In the genomic region with DNA sequence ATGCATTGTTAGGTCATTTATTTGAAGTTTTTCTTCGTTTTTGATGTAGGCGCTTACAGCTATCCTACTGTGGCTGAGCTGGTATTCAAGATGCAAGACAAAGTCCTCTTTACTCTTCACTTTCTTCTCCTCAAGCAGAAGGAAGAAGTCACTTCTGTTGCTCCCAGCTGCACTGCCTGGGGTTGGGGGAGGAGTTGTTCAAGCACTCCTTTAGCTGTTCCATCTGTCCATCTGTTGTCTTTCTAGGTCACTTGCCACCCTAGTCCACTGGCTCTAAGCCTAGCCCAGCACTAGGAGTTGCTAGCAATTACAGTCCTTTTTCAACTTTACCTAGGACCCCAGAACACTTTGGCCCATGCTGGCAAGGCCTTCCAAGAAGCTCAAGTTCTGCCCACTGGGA, we compare ENCODE assay signal across 23 cellular contexts.
A peak's percentile ranks its signal among the peaks of the same experiment; 100 is the strongest.
DNase-seq lines count a peak whose midpoint lies in the region; ATAC-seq, FAIRE-seq and TF ChIP-seq lines count a peak whose summit lies in the region.
"Had no signal": no experiment of that assay in that cellular context is flagged by ENCODE, and none has a peak within 500 bp of the region (broad histone marks: within the 10 kb centered on the region; RNA-seq: fewer than 3 reads in every experiment).

No MANE protein-coding gene starts in this region.

- no peak overlapping the region for H2BK20ac ChIP-seq in H1 (ENCODE audit: low read length)

- H3K79me1 ChIP-seq in H1 (ENCODE audit: low read depth, low read length), result no peaks in the 10 kb centered on the region

- H3K9me3 Mint-ChIP-seq in chondrocyte (ENCODE audit: low read depth), result peaks cover 6% of the 10 kb centered on the region

- no peak overlapping the region for H3K14ac ChIP-seq in H1 (ENCODE audit: insufficient read length)

- H3K9me2 ChIP-seq in MM.1S (replicated peaks; ENCODE audit: insufficient read depth, low read length), result no peaks in the 10 kb centered on the region

- H4K91ac ChIP-seq in H1 (replicated peaks; ENCODE audit: insufficient read length, low read length), result no peak overlapping the region

- peaks cover 28% of the 10 kb centered on the region for H3K4me1 ChIP-seq in MM.1S (ENCODE audit: low read length)
- H3K4me1 ChIP-seq in H1 (replicated peaks in 1 of 4; ENCODE audit: control insufficient read depth in 3 of 4, insufficient read depth in 4 of 4, low read length in 3 of 4), result no peaks in the 10 kb centered on the region
- no peaks in the 10 kb centered on the region for H3K4me1 ChIP-seq in lower lobe of right lung
- H3K4me1 ChIP-seq in pancreas, result no peaks in the 10 kb centered on the region
- H3K4me1 ChIP-seq: A549, SJSA1 had no signal

- H4K20me1 ChIP-seq in MM.1S (ENCODE audit: insufficient read depth, low read length) (no peaks in the 10 kb centered on the region), H1 (replicated peaks in 1 of 2; ENCODE audit: control insufficient read depth in 1 of 2, insufficient read depth in 2 of 2, low read length in 2 of 2) (no peaks in the 10 kb centered on the region)

- no peak overlapping the region for H3K4ac ChIP-seq in H1 (replicated peaks; ENCODE audit: insufficient read length, low read depth, low read length)

- DNase-seq in MM.1S (peak; percentile 25), H1 (ENCODE audit: low read depth in 1 of 2, low spot score in 2 of 2) (no peak), lower lobe of right lung (no peak), pancreas (no peak), SHP77 treated with DMSO at 0.1 percent for 48 hours (lab: John Stamatoyannopoulos, UW) (no peak), chondrocyte (ENCODE audit: low spot score) (no peak)
- DNase-seq: EL, GF-D8, NCI-H1092 treated with DMSO at 0.1 percent for 48 hours, NCI-H146, NCI-H2029 treated with DMSO at 0.1 percent for 48 hours, NCI-H446, NCI-H748 treated with DMSO at 0.1 percent for 48 hours, OCI-M1 had no signal

- ATAC-seq in GM18511 (IDR thresholded peaks at IDR 0.05; ENCODE audit: unreplicated experiment), result peak; percentile 6
- ATAC-seq in GM19463 (IDR thresholded peaks at IDR 0.05; ENCODE audit: unreplicated experiment), result peak; percentile 6
- ATAC-seq in lower lobe of right lung, result no peak
- ATAC-seq in pancreas, result no peak
- ATAC-seq: A549, K562 had no signal

- H2AFZ ChIP-seq in MM.1S (ENCODE audit: low read length) (peak overlapping the region; percentile 22), H1 (ENCODE audit: low read length) (peak overlapping the region; percentile 73)

- CTCF ChIA-PET in H1 (lab: Charles Lee; ENCODE audit: partially characterized antibody), result interaction anchor here (0.7 kb wide), 1 partner anchor 83 kb away, joined by 3 read pairs; no protein-coding TSS in a partner anchor

- TF ChIP-seq CTCF in MM.1S (IDR thresholded peaks at IDR 0.05; ENCODE audit: low read length), result no peak
- TF ChIP-seq CTCF in H1 (IDR thresholded peaks at IDR 0.05; ENCODE audit: control extremely low read depth in 1 of 3, insufficient read depth in 1 of 3, low read depth in 1 of 3, low read length in 3 of 3), result no peak
- no peak for TF ChIP-seq CTCF in lower lobe of right lung (IDR thresholded peaks at IDR 0.05)
- TF ChIP-seq CTCF in pancreas (IDR thresholded peaks at IDR 0.05), result no peak
- no peak for TF ChIP-seq CTCF in chondrocyte (IDR thresholded peaks at IDR 0.05)

- TF ChIP-seq RAD21 in H1 (IDR thresholded peaks at IDR 0.05 in 1 of 2, conservative IDR thresholded peaks at IDR 0.05 in 1 of 2; ENCODE audit: low read depth in 2 of 2, low read length in 2 of 2), result no peak

- no peak overlapping the region for H2AK5ac ChIP-seq in H1 (ENCODE audit: low read depth, low read length)

- H2BK12ac ChIP-seq in H1 (ENCODE audit: low read depth, low read length), result no peak overlapping the region

- peaks cover 19% of the 10 kb centered on the region for H3F3A ChIP-seq in MM.1S (ENCODE audit: insufficient read depth, low read length)

- no peaks in the 10 kb centered on the region for H3K27me3 Mint-ChIP-seq in chondrocyte (ENCODE audit: low read depth)

- H3K23ac ChIP-seq in H1 (ENCODE audit: insufficient read length), result no peak overlapping the region

- peaks cover under 1% of the 10 kb centered on the region for H3K4me1 Mint-ChIP-seq in chondrocyte (ENCODE audit: low read depth)
- H3K4me1 Mint-ChIP-seq: B cell had no signal

- H3K18ac ChIP-seq in H1 (ENCODE audit: extremely low read depth, low read length), result no peak overlapping the region

- H2BK15ac ChIP-seq in H1 (ENCODE audit: low read length), result no peak overlapping the region

- no peak overlapping the region for H3K27ac Mint-ChIP-seq in chondrocyte (ENCODE audit: unreplicated experiment)
- H3K27ac Mint-ChIP-seq: B cell, CD14-positive monocyte had no signal

- no peak overlapping the region for H2BK5ac ChIP-seq in H1 (ENCODE audit: low read depth, low read length)

- H3K79me2 ChIP-seq in MM.1S (ENCODE audit: low read length) (no peaks in the 10 kb centered on the region), H1 (ENCODE audit: control insufficient read depth in 1 of 2, insufficient read depth in 2 of 2, low read length in 2 of 2) (no peaks in the 10 kb centered on the region)

- H3K9me3 ChIP-seq in MM.1S (replicated peaks; ENCODE audit: insufficient read depth, low read length), result no peaks in the 10 kb centered on the region
- no peaks in the 10 kb centered on the region for H3K9me3 ChIP-seq in H1 (ENCODE audit: insufficient read depth in 2 of 2, low read depth in 1 of 2, low read length in 1 of 2)
- no peaks in the 10 kb centered on the region for H3K9me3 ChIP-seq in lower lobe of right lung
- no peaks in the 10 kb centered on the region for H3K9me3 ChIP-seq in pancreas
- H3K9me3 ChIP-seq: A549, SJSA1 had no signal

- H3K27me3 ChIP-seq in MM.1S (replicated peaks; ENCODE audit: insufficient read depth, low read length) (no peaks in the 10 kb centered on the region), H1 (replicated peaks in 1 of 4; ENCODE audit: control insufficient read depth in 3 of 4, extremely low read depth in 1 of 4, insufficient read depth in 3 of 4, low read length in 3 of 4) (no peaks in the 10 kb centered on the region), lower lobe of right lung (ENCODE audit: low read depth) (no peaks in the 10 kb centered on the region), pancreas (no peaks in the 10 kb centered on the region)
- H3K27me3 ChIP-seq: SJSA1 had no signal

- no peak for TF ChIP-seq EP300 in H1 (IDR thresholded peaks at IDR 0.05; ENCODE audit: borderline replicate concordance in 1 of 2, low read depth in 2 of 2, low read length in 2 of 2)

- no peak overlapping the region for H3K4me3 Mint-ChIP-seq in chondrocyte (ENCODE audit: unreplicated experiment)
- H3K4me3 Mint-ChIP-seq: B cell, CD14-positive monocyte had no signal

- no peak overlapping the region for H2BK120ac ChIP-seq in H1 (replicated peaks; ENCODE audit: low read depth, low read length)

- H3K36me3 Mint-ChIP-seq in chondrocyte (ENCODE audit: low read depth), result no peaks in the 10 kb centered on the region
- H3K36me3 Mint-ChIP-seq: CD14-positive monocyte had no signal

- no peak overlapping the region for H4K5ac ChIP-seq in H1 (ENCODE audit: insufficient read length, low read depth, low read length)

- H3K9ac ChIP-seq in MM.1S (ENCODE audit: low read length), result peak overlapping the region; percentile 8; the same call in 1 of the 2 replicates
- H3K9ac ChIP-seq in H1 (replicated peaks in 1 of 4; ENCODE audit: extremely low read depth in 1 of 4, low read depth in 3 of 4, low read length in 3 of 4), result no peak overlapping the region

- POLR2A ChIA-PET in H1 (lab: Charles Lee; ENCODE audit: partially characterized antibody), result no interaction called here

- no peak overlapping the region for H3K4me3 ChIP-seq in MM.1S (ENCODE audit: low read length)
- no peak overlapping the region for H3K4me3 ChIP-seq in H1 (ENCODE audit: extremely low read depth in 1 of 4, insufficient read depth in 2 of 4, low read depth in 3 of 4, low read length in 4 of 4)
- no peak overlapping the region for H3K4me3 ChIP-seq in lower lobe of right lung
- H3K4me3 ChIP-seq in pancreas, result no peak overlapping the region
- H3K4me3 ChIP-seq: A549, K562, SJSA1 had no signal

- TF ChIP-seq POLR2A in H1 (IDR thresholded peaks at IDR 0.05; ENCODE audit: control extremely low read depth in 1 of 2, low read depth in 2 of 2, low read length in 2 of 2), result no peak

- H3K36me3 ChIP-seq in MM.1S (replicated peaks; ENCODE audit: insufficient read depth, low read length), result no peaks in the 10 kb centered on the region
- no peaks in the 10 kb centered on the region for H3K36me3 ChIP-seq in H1 (ENCODE audit: control insufficient read depth in 2 of 4, insufficient read depth in 4 of 4, low read length in 3 of 4)
- no peaks in the 10 kb centered on the region for H3K36me3 ChIP-seq in lower lobe of right lung
- H3K36me3 ChIP-seq in pancreas, result no peaks in the 10 kb centered on the region
- H3K36me3 ChIP-seq: SJSA1 had no signal

- H3K56ac ChIP-seq in H1 (replicated peaks; ENCODE audit: insufficient read length, low read depth, low read length), result no peak overlapping the region

- H3K27ac ChIP-seq in MM.1S (ENCODE audit: low read length) (peak overlapping the region; percentile 77), H1 (ENCODE audit: low read depth, low read length) (no peak overlapping the region), lower lobe of right lung (no peak overlapping the region), pancreas (no peak overlapping the region)
- H3K27ac ChIP-seq: A549, SJSA1 had no signal

- H3K4me2 ChIP-seq in MM.1S (ENCODE audit: low read depth, low read length), result peak overlapping the region; percentile 49; the same call in 1 of the 2 replicates
- H3K4me2 ChIP-seq in H1 (ENCODE audit: insufficient read depth in 1 of 2, low read depth in 2 of 2, low read length in 2 of 2), result no peak overlapping the region
- H3K4me2 ChIP-seq: A549 had no signal

- WGBS in H1 (ENCODE audit: extremely low coverage in 1 of 2, insufficient coverage in 1 of 2, insufficient read length in 1 of 2, insufficient replicate concordance in 2 of 2, low coverage in 1 of 2, low lambda C conversion rate in 2 of 2, missing lambda C conversion rate in 1 of 2), 2 experiments, result 100% methylated on average over 2 of the region's 2 CpGs; no CpG with 5 or more reads in 1 of the 2 experiments
- 71 to 81% methylated on average over 2 of the region's 2 CpGs for WGBS in pancreas, 2 donors

- no peaks in the 10 kb centered on the region for H3K23me2 ChIP-seq in H1 (ENCODE audit: low read depth, low read length)

- FAIRE-seq in H1 (lab: Jason Lieb, UNC) (no peak), pancreas (lab: Jason Lieb, UNC) (no peak)
- FAIRE-seq: A549, H54, K562, RCC 7860 had no signal

- H4K8ac ChIP-seq in H1 (ENCODE audit: extremely low read depth, insufficient read depth, low read length), result no peak overlapping the region

- intact Hi-C loops in lower lobe of right lung (cut with DNase I) (no loop called here), pancreas (cut with DNase I) (no loop called here)

TF ChIP-seq in H1, 55 proteins besides CTCF, POLR2A, EP300 and RAD21 (continues in another document):
- TF ChIP-seq SUZ12 (IDR thresholded peaks at IDR 0.05; ENCODE audit: low read length) (no peak), GABPA (IDR thresholded peaks at IDR 0.05; ENCODE audit: borderline replicate concordance, insufficient read depth, low read length) (no peak), BCL11A (IDR thresholded peaks at IDR 0.05; ENCODE audit: low read depth in 2 of 2, low read length in 2 of 2) (no peak), BRCA1 (IDR thresholded peaks at IDR 0.05; ENCODE audit: low read depth, low read length) (no peak), SP4 (IDR thresholded peaks at IDR 0.05; ENCODE audit: low read length) (no peak), SIRT6 (IDR thresholded peaks at IDR 0.05; ENCODE audit: low read length) (no peak)

Comparison
In these comparisons a context has a peak if more than half of its experiments do, and no peak if none do; other contexts are left out.
1. ATAC-seq: peak in GM18511 (single experiment) and GM19463 (single experiment); none in lower lobe of right lung (0 of 2) and pancreas (0 of 4).